ENCODE assay signal across 27 cellular contexts in the genomic region with DNA sequence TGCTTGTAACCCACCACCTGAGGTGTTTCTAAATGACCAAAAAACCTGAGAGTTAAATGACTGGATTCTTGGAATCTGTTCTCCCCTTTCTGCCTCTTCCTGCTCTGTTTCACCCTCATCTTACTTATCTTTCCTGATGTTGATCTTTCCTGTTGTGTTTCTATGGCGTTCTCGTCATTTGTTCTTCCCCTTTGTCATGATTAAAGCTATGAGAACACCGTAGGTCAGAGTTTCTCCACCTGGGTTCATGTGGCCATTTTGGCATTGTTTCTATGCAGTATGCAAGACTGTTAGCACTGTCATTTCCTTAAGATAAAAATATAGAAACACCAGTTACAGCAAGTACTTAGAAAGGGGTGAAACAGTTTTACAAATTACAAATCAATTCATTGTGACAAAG.
"Had no signal": no experiment of that assay in that cellular context is flagged by ENCODE, and none has a peak within 500 bp of the region (broad histone marks: within the 10 kb centered on the region; RNA-seq: fewer than 3 reads in every experiment).

No MANE protein-coding gene starts in this region.

- H3K36me3 ChIP-seq: neutrophil, thyroid gland, vagina had no signal

- ATAC-seq: activated naive CD8-positive, alpha-beta T cell treated with anti-CD3 and anti-CD28 coated beads, Interleukin-2, amount 50 U/mL, for 24 hours; esophagus mucosa; foreskin keratinocyte; sciatic nerve had no signal

- DNase-seq: activated CD4-positive, alpha-beta memory T cell treated with anti-CD3 and anti-CD28 coated beads, Interleukin-2, amount 10 ng/mL, durations not matched to agents 7 days and 5 days; activated CD4-positive, alpha-beta T cell treated with anti-CD3 and anti-CD28 coated beads, Interleukin-2, amount 10 ng/mL, durations not matched to agents 24 days and 14 days; activated CD4-positive, CD25-positive, alpha-beta regulatory T cell treated with anti-CD3 and anti-CD28 coated beads, Interleukin-2, amount 50 U/mL, for 72 hours; activated naive CD8-positive, alpha-beta T cell treated with anti-CD3 and anti-CD28 coated beads, Interleukin-2, amount 50 U/mL, for 24 hours; activated T-cell treated with anti-CD3 and anti-CD28 coated beads, Interleukin-2, amount 50 U/mL, for 48 hours; amygdala; effector memory CD4-positive, alpha-beta T cell; foreskin keratinocyte; islet precursor cell; left ventricle myocardium inferior; naive B cell; nephron progenitor cell; retina; stimulated activated CD4-positive, alpha-beta T cell treated with anti-CD3 and anti-CD28 coated beads, Interleukin-12 subunit alpha, Interleukin-12 subunit beta, amount 100 ng/mL, for 4 hours; stimulated activated CD4-positive, alpha-beta T cell treated with anti-CD3 and anti-CD28 coated beads, Interleukin-4, amount 100 ng/mL, for 1 hour; stomach; SW 1271; T1000; thyroid gland; upper lobe of left lung had no signal

- H3K4me1 ChIP-seq: foreskin keratinocyte, left ventricle myocardium inferior, thyroid gland, upper lobe of left lung, vagina had no signal

- H3K4me3 ChIP-seq: left ventricle myocardium inferior, lung, skin epidermis, stomach, thyroid gland, upper lobe of left lung, vagina had no signal

- H3K9me3 ChIP-seq: neutrophil, thyroid gland, upper lobe of left lung, vagina had no signal

- H3K27ac ChIP-seq: foreskin keratinocyte, left ventricle myocardium inferior, neutrophil, skin epidermis, stomach, thyroid gland, upper lobe of left lung, vagina, VCaP had no signal

- H3K27me3 ChIP-seq: foreskin keratinocyte, neutrophil, stomach, thyroid gland, upper lobe of left lung, vagina had no signal
